In genomic region chr1:108877324-108877812, GRCh38 we compare ENCODE assay signal across 9 cellular contexts. TPM values are rescaled to one million over a fixed set of nuclear protein-coding genes. Genes with fewer than 3 reads are reported as not detected.
A peak's percentile ranks its signal among the peaks of the same experiment; 100 is the strongest.
DNase-seq lines count a peak whose midpoint lies in the region; ATAC-seq and TF ChIP-seq lines count a peak whose summit lies in the region.
"Had no signal": no experiment of that assay in that cellular context is flagged by ENCODE, and none has a peak within 500 bp of the region (broad histone marks: within the 10 kb centered on the region; RNA-seq: fewer than 3 reads in every experiment).

No MANE protein-coding gene starts in this region.

- H3K9me3 ChIP-seq in OCI-LY1 (ENCODE audit: low read length): no peaks in the 10 kb centered on the region

- H2BK15ac ChIP-seq in mesendoderm (replicated peaks; ENCODE audit: low read depth): no peak overlapping the region

- no CpG with 5 or more reads among the region's 22 CpGs for WGBS in mesendoderm (ENCODE audit: extremely low coverage, insufficient coverage, low lambda C conversion rate)
- under 1% methylated on average over 22 of the region's 22 CpGs for WGBS in urinary bladder

- peak overlapping the region; percentile 80 for H3K9ac ChIP-seq in OCI-LY1 (ENCODE audit: low read length)
- H3K9ac ChIP-seq in mesendoderm (ENCODE audit: low read length): peak overlapping the region; percentile 86

- H3K4me2 ChIP-seq in OCI-LY1 (ENCODE audit: low read length) (peak overlapping the region; percentile 91), mesendoderm (ENCODE audit: low read length) (peak overlapping the region; percentile 82)

- H2AK5ac ChIP-seq in mesendoderm (ENCODE audit: low read length): no peak overlapping the region

- peak overlapping the region; percentile 88 for H3K56ac ChIP-seq in mesendoderm (ENCODE audit: low read length)

- H3K36me3 ChIP-seq in GM06990 (ENCODE audit: control insufficient read depth, insufficient read depth, low read length) (no peaks in the 10 kb centered on the region), OCI-LY1 (ENCODE audit: insufficient read depth, low read length) (no peaks in the 10 kb centered on the region), mesendoderm (ENCODE audit: control insufficient read depth, insufficient read depth, low read length) (no peaks in the 10 kb centered on the region), urinary bladder (ENCODE audit: insufficient read depth) (no peaks in the 10 kb centered on the region)

- no peaks in the 10 kb centered on the region for H3K9me2 ChIP-seq in OCI-LY1 (ENCODE audit: low read depth, low read length)

- DNase-seq in A172 (ENCODE audit: low spot score) (peak; percentile 20), GM06990 (ENCODE audit: extremely low read depth, insufficient read length) (no peak), dedifferentiated amniotic fluid mesenchymal stem cell (ENCODE audit: extremely low spot score) (peak; percentile 28), mesendoderm (peak; percentile 44)

- H3K4me1 ChIP-seq in OCI-LY1 (ENCODE audit: insufficient read depth, low read length, severe bottlenecking) (peaks cover 18% of the 10 kb centered on the region), mesendoderm (ENCODE audit: control insufficient read depth, low read depth, low read length) (no peaks in the 10 kb centered on the region), urinary bladder (ENCODE audit: insufficient read depth) (no peaks in the 10 kb centered on the region)

- no peaks in the 10 kb centered on the region for H3F3A ChIP-seq in OCI-LY1 (ENCODE audit: insufficient read depth, low read length)

- ATAC-seq in GM21526 (IDR thresholded peaks at IDR 0.05; ENCODE audit: low FRiP score, unreplicated experiment): no peak
- no peak for ATAC-seq in HG03095 (IDR thresholded peaks at IDR 0.05; ENCODE audit: unreplicated experiment)

- peak overlapping the region; percentile 92 for H3K18ac ChIP-seq in mesendoderm (ENCODE audit: low read length)

- H2BK5ac ChIP-seq in mesendoderm (ENCODE audit: low read length): no peak overlapping the region

- peak overlapping the region; percentile 84 for H2AFZ ChIP-seq in OCI-LY1 (ENCODE audit: low read length)

- peak overlapping the region; percentile 93 for H3K4me3 ChIP-seq in GM06990 (replicated peaks; ENCODE audit: low read depth, low read length)
- peak overlapping the region; percentile 82 for H3K4me3 ChIP-seq in OCI-LY1 (ENCODE audit: low read depth, low read length, poor library complexity, severe bottlenecking)
- peak overlapping the region; percentile 87 for H3K4me3 ChIP-seq in mesendoderm (ENCODE audit: low read length)
- H3K4me3 ChIP-seq in urinary bladder (ENCODE audit: low read depth, low read length): peak overlapping the region; percentile 94

- H4K5ac ChIP-seq in mesendoderm (ENCODE audit: low read length): no peak overlapping the region

- no peaks in the 10 kb centered on the region for H3K79me1 ChIP-seq in mesendoderm (ENCODE audit: low read length)

- H3K27me3 ChIP-seq in GM06990 (replicated peaks; ENCODE audit: control insufficient read depth, insufficient read depth, low read length) (no peaks in the 10 kb centered on the region), OCI-LY1 (ENCODE audit: insufficient read depth, low read length) (no peaks in the 10 kb centered on the region), mesendoderm (ENCODE audit: insufficient read depth, low read length, poor library complexity) (no peaks in the 10 kb centered on the region)

- TF ChIP-seq CTCF in GM06990 (IDR thresholded peaks at IDR 0.05; ENCODE audit: insufficient read depth, low read length, poor library complexity, severe bottlenecking) (no peak), OCI-LY1 (IDR thresholded peaks at IDR 0.05; ENCODE audit: low read length) (no peak)

- no peak overlapping the region for H3K4ac ChIP-seq in mesendoderm (ENCODE audit: low read depth, low read length)

- H3K23ac ChIP-seq in mesendoderm (ENCODE audit: low read length): no peak overlapping the region

- peaks cover 32% of the 10 kb centered on the region for H3K79me2 ChIP-seq in OCI-LY1 (ENCODE audit: insufficient read depth, low read length)
- H3K79me2 ChIP-seq in mesendoderm (ENCODE audit: control insufficient read depth, insufficient read depth, low read length): no peaks in the 10 kb centered on the region

- no peak overlapping the region for H2BK120ac ChIP-seq in mesendoderm (ENCODE audit: low read depth, low read length)

- no peaks in the 10 kb centered on the region for H4K20me1 ChIP-seq in OCI-LY1 (ENCODE audit: insufficient read depth, low read length)

- no peak overlapping the region for H4K8ac ChIP-seq in mesendoderm (ENCODE audit: low read depth, low read length)

- no peak overlapping the region for H3K27ac ChIP-seq in OCI-LY1 (ENCODE audit: low read depth, low read length, poor library complexity, severe bottlenecking)
- no peak overlapping the region for H3K27ac ChIP-seq in mesendoderm (ENCODE audit: low read depth, low read length)
- H3K27ac ChIP-seq in urinary bladder (ENCODE audit: low read depth): peak overlapping the region; percentile 48

RNA-seq across cellular contexts. Expression of gene GPSM2, which starts 0.6 kb away (rescaled TPM):
- 33.4 and 38.6 TPM in 2 replicates for total RNA-seq in A172 (2014; rRNA removed; shearing (Covaris generic))
- 8.5 TPM for polyA plus RNA-seq in mesendoderm (2013, experiment 1 of 2)
- 7.6 TPM for polyA plus RNA-seq in mesendoderm (2013, experiment 2 of 2)
- 66.4 TPM for total RNA-seq in urinary bladder
- polyA plus RNA-seq in urinary bladder: 5.6 TPM

RNA-seq across cellular contexts. Expression of gene AKNAD1, which starts 20.5 kb away (rescaled TPM):
- total RNA-seq in A172 (2014; rRNA removed; shearing (Covaris generic)): 2.1 TPM in 1 of 2 replicates, not detected in the other
- polyA plus RNA-seq in mesendoderm (2013, experiment 1 of 2): not detected
- not detected for polyA plus RNA-seq in mesendoderm (2013, experiment 2 of 2)
- total RNA-seq in urinary bladder: 1.8 TPM
- polyA plus RNA-seq in urinary bladder: 1.2 TPM
- total RNA-seq: left cardiac atrium had no signal
